In the genomic region with DNA sequence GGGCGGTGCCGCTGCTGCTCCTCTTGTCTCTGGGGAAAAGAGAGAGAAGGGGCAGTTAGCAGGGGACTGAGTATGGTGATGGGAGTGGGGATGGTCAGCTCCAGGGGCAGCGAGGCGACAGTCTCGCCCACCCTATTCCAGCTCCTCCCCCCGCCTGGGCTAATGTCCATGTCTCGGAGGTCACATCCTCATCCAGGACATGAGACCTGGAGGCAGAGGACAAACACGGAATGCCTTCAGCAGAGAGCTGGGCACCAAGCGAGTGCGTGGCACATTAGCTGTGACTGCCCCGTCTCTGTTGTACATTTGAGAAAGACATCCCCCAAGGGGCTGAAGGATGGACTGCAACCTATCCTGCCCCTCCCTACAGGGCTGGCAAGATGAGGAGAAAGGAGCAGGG, we compare ENCODE assay signal across 29 cellular contexts.
"Had no signal": no experiment of that assay in that cellular context is flagged by ENCODE, and none has a peak within 500 bp of the region (broad histone marks: within the 10 kb centered on the region; RNA-seq: fewer than 3 reads in every experiment).

No MANE protein-coding gene starts in this region.

- H3K36me3 Mint-ChIP-seq: natural killer cell treated with Interleukin-12 subunit alpha and Interleukin-12 subunit beta and Interleukin-15 and Interleukin-18, amount 100 ng/mL, for 72 hours had no signal

- ATAC-seq: activated T-cell treated with anti-CD3 and anti-CD28 coated beads, Interleukin-2, amount 50 U/mL, for 4 hours; gastrocnemius medialis; left ventricle myocardium superior; natural killer cell treated with Interleukin-12 subunit alpha and Interleukin-12 subunit beta and Interleukin-15 and Interleukin-18, amount 100 ng/mL, for 72 hours; stimulated activated memory B cell treated with anti-CD40 and anti-IgM and Interleukin-4, amounts not matched to agents 10 μg/mL and 1 μg/mL and 100 μg/mL, for 72 hours had no signal

- H3K4me3 Mint-ChIP-seq: activated naive CD8-positive, alpha-beta T cell treated with anti-CD3 and anti-CD28 coated beads, Interleukin-2, amount 10 ng/mL, durations not matched to agents 7 days and 5 days; activated T-cell treated with anti-CD3 and anti-CD28 coated beads, Interleukin-2, amount 50 U/mL, for 4 hours; natural killer cell treated with Interleukin-12 subunit alpha and Interleukin-12 subunit beta and Interleukin-15 and Interleukin-18, amount 100 ng/mL, for 72 hours; stimulated activated memory B cell treated with anti-CD40 and anti-IgM and Interleukin-4, amounts not matched to agents 10 μg/mL and 1 μg/mL and 100 μg/mL, for 72 hours; type B pancreatic cell had no signal

- H3K4me3 ChIP-seq: coronary artery, esophagus squamous epithelium, gastrocnemius medialis, sigmoid colon, smooth muscle cell, thoracic aorta had no signal

- H3K9me3 ChIP-seq: esophagus squamous epithelium, gastrocnemius medialis, sigmoid colon, thoracic aorta had no signal

- H3K4me2 ChIP-seq: smooth muscle cell had no signal

- H3K27ac ChIP-seq: coronary artery, esophagus squamous epithelium, gastrocnemius medialis, sigmoid colon, thoracic aorta had no signal

- H3K9me3 Mint-ChIP-seq: activated naive CD8-positive, alpha-beta T cell treated with anti-CD3 and anti-CD28 coated beads, Interleukin-2, amount 10 ng/mL, durations not matched to agents 7 days and 5 days; activated T-cell treated with anti-CD3 and anti-CD28 coated beads, Interleukin-2, amount 50 U/mL, for 4 hours; activated T-helper 2 cell treated with anti-CD3 and anti-CD28 coated beads, Interferon-gamma antibody, Interleukin-2, Interleukin-4, amounts not matched to agents 10 μg/mL and 5 μg/mL and 100 μg/mL, durations not matched to agents 14 hours and 24 hours and 36 hours; natural killer cell treated with Interleukin-12 subunit alpha and Interleukin-12 subunit beta and Interleukin-15 and Interleukin-18, amount 100 ng/mL, for 72 hours; stimulated activated memory B cell treated with anti-CD40 and anti-IgM and Interleukin-4, amounts not matched to agents 10 μg/mL and 1 μg/mL and 100 μg/mL, for 72 hours; type B pancreatic cell had no signal

- DNase-seq: activated CD4-positive, alpha-beta T cell treated with anti-CD3 and anti-CD28 coated beads for 4 hours; activated CD4-positive, alpha-beta T cell treated with anti-CD3 and anti-CD28 coated beads, Interleukin-2, amount 50 U/mL, for 48 hours; activated CD4-positive, CD25-positive, alpha-beta regulatory T cell; activated CD8-positive, alpha-beta memory T cell treated with anti-CD3 and anti-CD28 coated beads, Interleukin-2, amount 50 U/mL, for 48 hours; activated naive CD4-positive, alpha-beta T cell; activated naive CD8-positive, alpha-beta T cell treated with anti-CD3 and anti-CD28 coated beads, Interleukin-2, amount 10 ng/mL, durations not matched to agents 7 days and 5 days; activated T-cell treated with anti-CD3 and anti-CD28 coated beads, Interleukin-2, amount 50 U/mL, for 4 hours; amniotic stem cell; cerebellar nuclear complex; esophagus squamous epithelium; gastrocnemius medialis; head of caudate nucleus; hypothalamus; left ventricle myocardium superior; mammary epithelial cell; midbrain; occipital lobe; posterior cingulate gyrus; sigmoid colon; stimulated activated CD4-positive, alpha-beta T cell treated with anti-CD3 and anti-CD28 coated beads, Interleukin-15, amount 100 ng/mL, for 24 hours; T-helper 1 cell; T1000 had no signal

- H3K27ac Mint-ChIP-seq: activated naive CD8-positive, alpha-beta T cell treated with anti-CD3 and anti-CD28 coated beads, Interleukin-2, amount 10 ng/mL, durations not matched to agents 7 days and 5 days; activated T-helper 2 cell treated with anti-CD3 and anti-CD28 coated beads, Interferon-gamma antibody, Interleukin-2, Interleukin-4, amounts not matched to agents 10 μg/mL and 5 μg/mL and 100 μg/mL, durations not matched to agents 14 hours and 24 hours and 36 hours; natural killer cell treated with Interleukin-12 subunit alpha and Interleukin-12 subunit beta and Interleukin-15 and Interleukin-18, amount 100 ng/mL, for 72 hours; stimulated activated memory B cell treated with anti-CD40 and anti-IgM and Interleukin-4, amounts not matched to agents 10 μg/mL and 1 μg/mL and 100 μg/mL, for 72 hours; type B pancreatic cell had no signal

- H3K27me3 Mint-ChIP-seq: activated naive CD8-positive, alpha-beta T cell treated with anti-CD3 and anti-CD28 coated beads, Interleukin-2, amount 10 ng/mL, durations not matched to agents 7 days and 5 days; natural killer cell treated with Interleukin-12 subunit alpha and Interleukin-12 subunit beta and Interleukin-15 and Interleukin-18, amount 100 ng/mL, for 72 hours; stimulated activated memory B cell treated with anti-CD40 and anti-IgM and Interleukin-4, amounts not matched to agents 10 μg/mL and 1 μg/mL and 100 μg/mL, for 72 hours; type B pancreatic cell had no signal

- H3K27me3 ChIP-seq: esophagus squamous epithelium, gastrocnemius medialis, sigmoid colon had no signal
